ENCODE assay signal across 1 cellular context in genomic region chr1:9942939-9943807, GRCh38.
TF ChIP-seq lines count a peak whose summit lies in the region.

LZIC (minus strand) TSS chr1:9943391; CDS start chr1:9936619, 6,772 bp downstream.
NMNAT1 (plus strand) TSS chr1:9943475; CDS start chr1:9972074, 28,599 bp downstream.

TF ChIP-seq in K562, 482 proteins besides CTCF, POLR2A, EP300 and RAD21 (continued from another document):
- TF ChIP-seq ETV5 (CRISPR knock-in tag; IDR thresholded peaks at IDR 0.05; ENCODE audit: low read depth) (peak; percentile 92), CEBPZ (IDR thresholded peaks at IDR 0.05; ENCODE audit: borderline replicate concordance, low read depth, low read length) (no peak; the same call in 1 of the 2 replicates), KDM5B (IDR thresholded peaks at IDR 0.05; ENCODE audit: insufficient replicate concordance, low read depth, low read length) (peak; percentile 99), MXI1 (IDR thresholded peaks at IDR 0.05; ENCODE audit: low read depth, low read length) (peak; percentile 73; the same call in 1 of the 2 replicates)
- TF ChIP-seq, protein P1, sequence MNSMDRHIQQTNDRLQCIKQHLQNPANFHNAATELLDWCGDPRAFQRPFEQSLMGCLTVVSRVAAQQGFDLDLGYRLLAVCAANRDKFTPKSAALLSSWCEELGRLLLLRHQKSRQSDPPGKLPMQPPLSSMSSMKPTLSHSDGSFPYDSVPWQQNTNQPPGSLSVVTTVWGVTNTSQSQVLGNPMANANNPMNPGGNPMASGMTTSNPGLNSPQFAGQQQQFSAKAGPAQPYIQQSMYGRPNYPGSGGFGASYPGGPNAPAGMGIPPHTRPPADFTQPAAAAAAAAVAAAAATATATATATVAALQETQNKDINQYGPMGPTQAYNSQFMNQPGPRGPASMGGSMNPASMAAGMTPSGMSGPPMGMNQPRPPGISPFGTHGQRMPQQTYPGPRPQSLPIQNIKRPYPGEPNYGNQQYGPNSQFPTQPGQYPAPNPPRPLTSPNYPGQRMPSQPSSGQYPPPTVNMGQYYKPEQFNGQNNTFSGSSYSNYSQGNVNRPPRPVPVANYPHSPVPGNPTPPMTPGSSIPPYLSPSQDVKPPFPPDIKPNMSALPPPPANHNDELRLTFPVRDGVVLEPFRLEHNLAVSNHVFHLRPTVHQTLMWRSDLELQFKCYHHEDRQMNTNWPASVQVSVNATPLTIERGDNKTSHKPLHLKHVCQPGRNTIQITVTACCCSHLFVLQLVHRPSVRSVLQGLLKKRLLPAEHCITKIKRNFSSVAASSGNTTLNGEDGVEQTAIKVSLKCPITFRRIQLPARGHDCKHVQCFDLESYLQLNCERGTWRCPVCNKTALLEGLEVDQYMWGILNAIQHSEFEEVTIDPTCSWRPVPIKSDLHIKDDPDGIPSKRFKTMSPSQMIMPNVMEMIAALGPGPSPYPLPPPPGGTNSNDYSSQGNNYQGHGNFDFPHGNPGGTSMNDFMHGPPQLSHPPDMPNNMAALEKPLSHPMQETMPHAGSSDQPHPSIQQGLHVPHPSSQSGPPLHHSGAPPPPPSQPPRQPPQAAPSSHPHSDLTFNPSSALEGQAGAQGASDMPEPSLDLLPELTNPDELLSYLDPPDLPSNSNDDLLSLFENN (IDR thresholded peaks at IDR 0.05; ENCODE audit: low read depth in 2 of 2, low read length in 2 of 2) = peak in 1 of 2 experiments; percentile 74; a peak in 1 of 4 replicates
